In the genomic region with DNA sequence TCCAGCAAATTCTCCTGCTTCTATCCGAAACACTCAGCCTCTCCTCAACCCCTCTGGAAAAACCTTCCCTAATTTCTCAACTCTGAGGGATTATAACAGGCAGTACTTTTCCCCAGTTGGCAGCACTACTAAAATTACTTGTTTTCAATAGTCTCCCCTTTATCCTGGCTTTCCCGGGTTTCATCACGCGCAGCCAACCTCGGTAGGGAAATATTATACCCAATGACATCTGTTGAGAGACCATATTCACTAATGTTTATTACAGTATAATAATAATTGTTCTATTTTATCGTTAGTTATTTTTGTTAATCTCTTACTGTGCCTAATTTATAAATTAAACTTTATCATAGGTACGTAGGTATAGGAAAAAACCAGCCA, we compare ENCODE assay signal across 8 cellular contexts. TPM values are rescaled to one million over a fixed set of nuclear protein-coding genes. Genes with fewer than 3 reads are reported as not detected.
DNase-seq lines count a peak whose midpoint lies in the region; ATAC-seq, FAIRE-seq and TF ChIP-seq lines count a peak whose summit lies in the region.

No MANE protein-coding gene starts in this region.

- H3K4me3 ChIP-seq in HUES64 (ENCODE audit: low read length): peak overlapping the region; percentile 95
- H3K4me3 ChIP-seq in mononuclear cell (ENCODE audit: low read length): peak overlapping the region; percentile 95

- CTCF ChIA-PET in CD4-positive, alpha-beta T cell (lab: Charles Lee): interaction anchor here (1.9 kb wide), 1 partner anchor 99 kb away, joined by 5 read pairs; the partner anchor contains the start of gene LIPT2

- no peak for TF ChIP-seq POLR2A in GM12891 (IDR thresholded peaks at IDR 0.05; ENCODE audit: low read depth, low read length)

- H3K27ac ChIP-seq in CD4-positive, alpha-beta T cell (ENCODE audit: low read depth, low read length): no peak overlapping the region
- no peak overlapping the region for H3K27ac ChIP-seq in HUES64 (ENCODE audit: low read depth, low read length)

- H3K27ac Mint-ChIP-seq in CD4-positive, alpha-beta T cell: peak overlapping the region; percentile 92
- H3K27ac Mint-ChIP-seq in chondrocyte (ENCODE audit: unreplicated experiment): peak overlapping the region; percentile 98

- no peak for FAIRE-seq in GM12891 (lab: Jason Lieb, UNC)

- no peaks in the 10 kb centered on the region for H3K27me3 Mint-ChIP-seq in CD4-positive, alpha-beta T cell
- H3K27me3 Mint-ChIP-seq in chondrocyte (ENCODE audit: low read depth): no peaks in the 10 kb centered on the region

- POLR2A ChIA-PET in CD4-positive, alpha-beta T cell (lab: Charles Lee): interaction anchor here (0.9 to 1.9 kb wide), 5 partner anchors 13 to 831 kb away, joined by 4 to 51 read pairs (median 7); partner anchors contain the start of genes LIPT2, PGM2L1 and RAB6A

- H3K4me1 ChIP-seq in HUES64 (ENCODE audit: insufficient read depth, low read length): no peaks in the 10 kb centered on the region; the same call in 1 of the 2 replicates
- H3K4me1 ChIP-seq in mononuclear cell (ENCODE audit: insufficient read depth, low read length): peaks cover 13% of the 10 kb centered on the region

- DNase-seq in CD4-positive, alpha-beta T cell: no peak
- DNase-seq in chondrocyte (ENCODE audit: low spot score): no peak
- DNase-seq in NCI-H345 treated with DMSO at 0.1 percent for 48 hours (lab: John Stamatoyannopoulos, UW; ENCODE audit: unreplicated experiment): no peak
- no peak for DNase-seq in GM12891 (ENCODE audit: insufficient read length, low spot score)
- no peak for DNase-seq in hippocampal formation (lab: John Stamatoyannopoulos, UW)
- no peak for DNase-seq in NCI-H526 (lab: John Stamatoyannopoulos, UW)

- peaks cover 35% of the 10 kb centered on the region for H3K36me3 Mint-ChIP-seq in CD4-positive, alpha-beta T cell (ENCODE audit: low read depth)
- peaks cover 5% of the 10 kb centered on the region for H3K36me3 Mint-ChIP-seq in chondrocyte (ENCODE audit: low read depth)

- H3K4me1 Mint-ChIP-seq in CD4-positive, alpha-beta T cell (ENCODE audit: low read depth): peaks cover 28% of the 10 kb centered on the region
- peaks cover 21% of the 10 kb centered on the region for H3K4me1 Mint-ChIP-seq in chondrocyte (ENCODE audit: low read depth)

- H3K9me3 ChIP-seq in CD4-positive, alpha-beta T cell (ENCODE audit: control insufficient read depth, low read length): no peaks in the 10 kb centered on the region
- no peaks in the 10 kb centered on the region for H3K9me3 ChIP-seq in HUES64 (ENCODE audit: insufficient read depth, low read depth, low read length)
- no peaks in the 10 kb centered on the region for H3K9me3 ChIP-seq in mononuclear cell (ENCODE audit: low read depth, low read length)

- no peak for TF ChIP-seq CTCF in CD4-positive, alpha-beta T cell (IDR thresholded peaks at IDR 0.05)
- no peak for TF ChIP-seq CTCF in chondrocyte (IDR thresholded peaks at IDR 0.05)

- peak overlapping the region; percentile 98; the same call in 1 of the 2 replicates for H3K9ac ChIP-seq in HUES64 (ENCODE audit: low read depth, low read length)

- H3K9me3 Mint-ChIP-seq in CD4-positive, alpha-beta T cell: no peaks in the 10 kb centered on the region
- H3K9me3 Mint-ChIP-seq in chondrocyte (ENCODE audit: low read depth): no peaks in the 10 kb centered on the region

- intact Hi-C loops in CD4-positive, alpha-beta T cell (cut with DNase I, micrococcal nuclease): loop anchor here (2.0 to 10.0 kb wide), 10 partner anchors 99 to 1853 kb away; partner anchors contain the start of genes LIPT2 (in 2 of the 2), C2CD3 (in 1 of the 2), EMSY (in 1 of the 2) and PLEKHB1 (in 1 of the 2)

- H3K36me3 ChIP-seq in HUES64 (ENCODE audit: insufficient read depth, low read length): peaks cover 28% of the 10 kb centered on the region

- no peak for ATAC-seq in CD4-positive, alpha-beta T cell (ENCODE audit: poor library complexity)

- H3K27me3 ChIP-seq in CD4-positive, alpha-beta T cell (ENCODE audit: control insufficient read depth, insufficient read depth, low read length): no peaks in the 10 kb centered on the region
- H3K27me3 ChIP-seq in HUES64 (ENCODE audit: insufficient read depth, low read length) (no peaks in the 10 kb centered on the region), mononuclear cell (ENCODE audit: insufficient read depth, low read length) (no peaks in the 10 kb centered on the region)

- H3K4me3 Mint-ChIP-seq in CD4-positive, alpha-beta T cell: peak overlapping the region; percentile 97
- H3K4me3 Mint-ChIP-seq in chondrocyte (ENCODE audit: unreplicated experiment): peak overlapping the region; percentile 100

- WGBS in HUES64: 37% methylated on average over 5 of the region's 7 CpGs

TF ChIP-seq in GM12891, 5 proteins besides CTCF, POLR2A, EP300 and RAD21:
- TF ChIP-seq SPI1 (IDR thresholded peaks at IDR 0.05; ENCODE audit: low read depth, low read length): no peak
- no peak for TF ChIP-seq PAX5 (IDR thresholded peaks at IDR 0.05; ENCODE audit: insufficient read depth, low read length, severe bottlenecking)
- TF ChIP-seq TAF1 (IDR thresholded peaks at IDR 0.05; ENCODE audit: low read depth, low read length): no peak
- TF ChIP-seq POU2F2 (IDR thresholded peaks at IDR 0.05; ENCODE audit: low read depth, low read length): no peak
- no peak for TF ChIP-seq POLR2AphosphoS5 (IDR thresholded peaks at IDR 0.05; ENCODE audit: low read depth, low read length)

RNA-seq across cellular contexts. Expression of gene POLD3, which starts 0.3 kb away (rescaled TPM):
- total RNA-seq in CD4-positive, alpha-beta T cell: 1 to 10 TPM; 4.6 to 5.2 TPM
- 28.3 TPM for polyA plus RNA-seq in HUES64 (2013, experiment 1 of 2)
- 27.3 TPM for polyA plus RNA-seq in HUES64 (2013, experiment 2 of 2)
- total RNA-seq in chondrocyte (8.2 to 14.9 TPM (median 9.4 TPM) in 3 replicates), mononuclear cell (5.7 TPM)
- 15.9 TPM for polyA plus RNA-seq in GM12891 (2012; ENCODE audit: low read depth, missing spikeins)
